1 cellular context compared by ENCODE assay signal in genomic region chr11:72070486-72070885, GRCh38.
TF ChIP-seq lines count a peak whose summit lies in the region.

No MANE protein-coding gene starts in this region.

TF ChIP-seq in endothelial cell of umbilical vein, 7 proteins besides CTCF, POLR2A, EP300 and RAD21:
- no peak for TF ChIP-seq FOS (IDR thresholded peaks at IDR 0.05; ENCODE audit: borderline replicate concordance, insufficient read depth, low read length)
- no peak for TF ChIP-seq MAX (IDR thresholded peaks at IDR 0.05; ENCODE audit: insufficient read depth, insufficient read length)
- TF ChIP-seq POLR2AphosphoS5 (IDR thresholded peaks at IDR 0.05; ENCODE audit: insufficient read depth, low read depth, low read length) = no peak
- TF ChIP-seq JUN (IDR thresholded peaks at IDR 0.05; ENCODE audit: borderline replicate concordance, insufficient read depth, insufficient read length, low read depth) = no peak
- no peak for TF ChIP-seq GATA2 (IDR thresholded peaks at IDR 0.05; ENCODE audit: insufficient read depth, insufficient read length, low read depth, low read length)
- no peak for TF ChIP-seq MYC (IDR thresholded peaks at IDR 0.05; ENCODE audit: low read depth, low read length)
- TF ChIP-seq EZH2 (IDR thresholded peaks at IDR 0.05; ENCODE audit: borderline replicate concordance, low read depth, low read length, severe bottlenecking) = no peak
